23 cellular contexts compared by ENCODE assay signal in the genomic region with DNA sequence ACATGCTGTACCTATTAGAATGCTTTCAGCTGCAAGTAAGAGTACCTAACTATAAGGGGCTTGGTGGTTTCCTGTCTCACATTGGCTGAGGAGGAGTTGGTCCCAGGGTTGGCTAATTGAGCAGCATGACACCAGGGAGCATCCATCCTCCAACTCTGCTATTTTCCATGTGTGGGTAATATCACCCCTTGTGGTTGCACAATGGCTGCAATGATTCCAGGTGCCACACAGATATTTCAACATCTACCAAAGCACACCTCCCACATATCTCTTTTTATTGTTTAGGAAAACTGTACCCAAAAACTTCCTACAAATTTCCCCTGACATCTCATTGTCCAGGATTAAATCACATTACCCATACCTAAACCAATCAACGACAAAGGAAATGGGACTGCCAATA.
A peak's percentile ranks its signal among the peaks of the same experiment; 100 is the strongest.
DNase-seq lines count a peak whose midpoint lies in the region; ATAC-seq, FAIRE-seq and TF ChIP-seq lines count a peak whose summit lies in the region.
"Had no signal": no experiment of that assay in that cellular context is flagged by ENCODE, and none has a peak within 500 bp of the region (broad histone marks: within the 10 kb centered on the region; RNA-seq: fewer than 3 reads in every experiment).

No MANE protein-coding gene starts in this region.

- H3K27ac ChIP-seq in DND-41 (ENCODE audit: low read length) = no peak overlapping the region
- H3K27ac ChIP-seq in astrocyte (ENCODE audit: low read depth, low read length) = no peak overlapping the region
- H3K27ac ChIP-seq in esophagus muscularis mucosa (replicated peaks in 1 of 4) = no peak overlapping the region
- H3K27ac ChIP-seq in spleen = no peak overlapping the region
- H3K27ac ChIP-seq: 22Rv1, BLaER1, C4-2B had no signal

- no peaks in the 10 kb centered on the region for H3K36me3 Mint-ChIP-seq in astrocyte (ENCODE audit: low read depth, unreplicated experiment)
- H3K36me3 Mint-ChIP-seq: CD4-positive, CD25-positive, alpha-beta regulatory T cell; CD8-positive, alpha-beta T cell had no signal

- H3K36me3 ChIP-seq in DND-41 (ENCODE audit: insufficient read depth, low read length) = no peaks in the 10 kb centered on the region
- H3K36me3 ChIP-seq in astrocyte (ENCODE audit: insufficient read depth, low read length) = no peaks in the 10 kb centered on the region
- no peaks in the 10 kb centered on the region for H3K36me3 ChIP-seq in esophagus muscularis mucosa
- no peaks in the 10 kb centered on the region for H3K36me3 ChIP-seq in spleen
- H3K36me3 ChIP-seq: BLaER1, HAP-1 had no signal

- H3K9ac ChIP-seq in DND-41 (ENCODE audit: low read depth, low read length) (no peak overlapping the region), astrocyte (ENCODE audit: low read length) (no peak overlapping the region)
- H3K9ac ChIP-seq: BLaER1 had no signal

- no peak for TF ChIP-seq CTCF in DND-41 (IDR thresholded peaks at IDR 0.05; ENCODE audit: borderline replicate concordance, extremely low read depth, low read length, poor library complexity, severe bottlenecking)
- no peak for TF ChIP-seq CTCF in astrocyte (IDR thresholded peaks at IDR 0.05; ENCODE audit: insufficient read depth, low read depth, low read length)
- no peak for TF ChIP-seq CTCF in esophagus muscularis mucosa (IDR thresholded peaks at IDR 0.05)
- TF ChIP-seq CTCF in spleen (IDR thresholded peaks at IDR 0.05 in 8 of 11, conservative IDR thresholded peaks at IDR 0.05 in 3 of 11) = no peak

- TF ChIP-seq EP300 in esophagus muscularis mucosa (IDR thresholded peaks at IDR 0.05) = no peak

- intact Hi-C loops in esophagus muscularis mucosa (cut with DNase I) (no loop called here), spleen (cut with DNase I; ENCODE audit: low total_unique reads) (no loop called here)

- no peak for TF ChIP-seq POLR2A in esophagus muscularis mucosa (IDR thresholded peaks at IDR 0.05; ENCODE audit: low read depth)
- no peak for TF ChIP-seq POLR2A in spleen (IDR thresholded peaks at IDR 0.05)

- DNase-seq in DMS53 (lab: John Stamatoyannopoulos, UW) (peak; percentile 14), DMS53 treated with DMSO at 0.1 percent for 48 hours (lab: John Stamatoyannopoulos, UW; ENCODE audit: unreplicated experiment) (no peak), DND-41 (no peak), astrocyte (ENCODE audit: low read depth) (no peak), esophagus muscularis mucosa (ENCODE audit: extremely low spot score) (peak; percentile 34), spleen (no peak)
- DNase-seq: Caco-2; CD4-positive, CD25-positive, alpha-beta regulatory T cell; CD8-positive, alpha-beta T cell; DMS153; DMS79 treated with DMSO at 0.1 percent for 48 hours; GOT3 had no signal

- no peak overlapping the region for H2AFZ ChIP-seq in DND-41 (ENCODE audit: low read depth, low read length)
- H2AFZ ChIP-seq in astrocyte (ENCODE audit: low read depth, low read length) = no peak overlapping the region

- no peaks in the 10 kb centered on the region for H3K79me2 ChIP-seq in DND-41 (ENCODE audit: insufficient read depth, low read length)
- H3K79me2 ChIP-seq in astrocyte (ENCODE audit: insufficient read depth, low read length) = no peaks in the 10 kb centered on the region

- H3K9me3 Mint-ChIP-seq in astrocyte (ENCODE audit: unreplicated experiment) = peaks cover 2% of the 10 kb centered on the region
- H3K9me3 Mint-ChIP-seq: CD8-positive, alpha-beta T cell had no signal

- WGBS in esophagus muscularis mucosa = 91% methylated on average over 1 of the region's 1 CpG
- 88 to 100% (median 94%) methylated on average over 1 of the region's 1 CpG for WGBS in spleen, 5 donors

- peaks cover 12% of the 10 kb centered on the region for H3K4me1 Mint-ChIP-seq in astrocyte (ENCODE audit: low read depth, unreplicated experiment)
- H3K4me1 Mint-ChIP-seq: B cell; CD4-positive, CD25-positive, alpha-beta regulatory T cell had no signal

- H3K27ac Mint-ChIP-seq in astrocyte (ENCODE audit: unreplicated experiment) = peak overlapping the region; percentile 7
- H3K27ac Mint-ChIP-seq: B cell; CD4-positive, CD25-positive, alpha-beta regulatory T cell; CD8-positive, alpha-beta T cell had no signal

- ATAC-seq in DND-41 (ENCODE audit: insufficient read depth, low read depth) (0 out of 3 replicates have a peak, but pooled peaks have one; percentile 29), GM18498 (IDR thresholded peaks at IDR 0.05; ENCODE audit: unreplicated experiment) (no peak), GM18858 (IDR thresholded peaks at IDR 0.05; ENCODE audit: unreplicated experiment) (no peak)
- ATAC-seq: CD8-positive, alpha-beta T cell had no signal

- no peak for FAIRE-seq in astrocyte (lab: Jason Lieb, UNC)
- FAIRE-seq: A204.1, G401.6, GM12892, H54 had no signal

- H3K4me1 ChIP-seq in DND-41 (ENCODE audit: insufficient read depth, low read length) (no peaks in the 10 kb centered on the region), astrocyte (ENCODE audit: insufficient read depth, low read length) (peaks cover 11% of the 10 kb centered on the region), esophagus muscularis mucosa (peaks cover 4 to 16% (median 9%) of the 10 kb centered on the region in 4 donors), spleen (no peaks in the 10 kb centered on the region)
- H3K4me1 ChIP-seq: BLaER1 had no signal

- no peaks in the 10 kb centered on the region for H3K27me3 Mint-ChIP-seq in astrocyte (ENCODE audit: low read depth, unreplicated experiment)
- H3K27me3 Mint-ChIP-seq: B cell had no signal

- no peak overlapping the region for H3K4me3 Mint-ChIP-seq in astrocyte (ENCODE audit: unreplicated experiment)
- H3K4me3 Mint-ChIP-seq: B cell; CD4-positive, CD25-positive, alpha-beta regulatory T cell; CD8-positive, alpha-beta T cell had no signal

- H3K27me3 ChIP-seq in DND-41 (ENCODE audit: insufficient read depth, low read length, poor library complexity) (no peaks in the 10 kb centered on the region), astrocyte (ENCODE audit: insufficient read depth, low read length) (no peaks in the 10 kb centered on the region), esophagus muscularis mucosa (no peaks in the 10 kb centered on the region), spleen (replicated peaks in 1 of 7) (no peaks in the 10 kb centered on the region)
- H3K27me3 ChIP-seq: BLaER1 had no signal

- H3K9me3 ChIP-seq in DND-41 (ENCODE audit: insufficient read depth, low read length, severe bottlenecking) = no peaks in the 10 kb centered on the region
- H3K9me3 ChIP-seq in astrocyte (ENCODE audit: insufficient read depth, low read depth, low read length) = no peaks in the 10 kb centered on the region
- no peaks in the 10 kb centered on the region for H3K9me3 ChIP-seq in esophagus muscularis mucosa
- H3K9me3 ChIP-seq in spleen = no peaks in the 10 kb centered on the region
- H3K9me3 ChIP-seq: BLaER1, Caco-2, HAP-1 had no signal

- H3K4me3 ChIP-seq in DND-41 (ENCODE audit: low read depth in 1 of 2, low read length in 2 of 2) (no peak overlapping the region), astrocyte (ENCODE audit: insufficient read depth, low read depth, low read length) (no peak overlapping the region), esophagus muscularis mucosa (no peak overlapping the region), spleen (no peak overlapping the region)
- H3K4me3 ChIP-seq: BLaER1, HAP-1 had no signal

- no peaks in the 10 kb centered on the region for H4K20me1 ChIP-seq in DND-41 (ENCODE audit: insufficient read depth, low read length)
- H4K20me1 ChIP-seq in astrocyte (ENCODE audit: insufficient read depth, low read length) = no peaks in the 10 kb centered on the region
- H4K20me1 ChIP-seq: BLaER1 had no signal

- H3K4me2 ChIP-seq in DND-41 (ENCODE audit: insufficient read depth, low read length) (no peak overlapping the region), astrocyte (ENCODE audit: low read length) (no peak overlapping the region)
- H3K4me2 ChIP-seq: BLaER1 had no signal

Comparison
In these comparisons a context has a peak if more than half of its experiments do, and no peak if none do; other contexts are left out.
1. DNase-seq: peak in DMS53 (single experiment) and esophagus muscularis mucosa (single experiment); none in DMS53 treated with DMSO at 0.1 percent for 48 hours (single experiment), DND-41 (single experiment), astrocyte (single experiment) and spleen (single experiment).